9 cellular contexts compared by ENCODE assay signal in genomic region chrX:129876734-129877395, GRCh38. TPM values are rescaled to one million over a fixed set of nuclear protein-coding genes. Genes with fewer than 3 reads are reported as not detected.
DNase-seq lines count a peak whose midpoint lies in the region; ATAC-seq, FAIRE-seq and TF ChIP-seq lines count a peak whose summit lies in the region.
"Had no signal": no experiment of that assay in that cellular context is flagged by ENCODE, and none has a peak within 500 bp of the region (broad histone marks: within the 10 kb centered on the region; RNA-seq: fewer than 3 reads in every experiment).

No MANE protein-coding gene starts in this region.

- H3K4me3 Mint-ChIP-seq in Caco-2 (ENCODE audit: unreplicated experiment) = no peak overlapping the region

- no peaks in the 10 kb centered on the region for H3K36me3 Mint-ChIP-seq in Caco-2 (ENCODE audit: insufficient read depth, unreplicated experiment)

- 60% methylated on average over 5 of the region's 5 CpGs for WGBS in HUES64

- H3K4me3 ChIP-seq in Caco-2 (ENCODE audit: low read depth, low read length) = no peak overlapping the region
- H3K4me3 ChIP-seq in HUES64 (ENCODE audit: low read length) = no peak overlapping the region
- H3K4me3 ChIP-seq: upper lobe of left lung had no signal

- intact Hi-C loops in Caco-2 (cut with micrococcal nuclease; ENCODE audit: unreplicated experiment) = no loop called here

- peak; percentile 19 to 29 for DNase-seq in Caco-2
- DNase-seq in SHP77 (lab: John Stamatoyannopoulos, UW) = peak; percentile 62 to 66
- DNase-seq in iPS DF 19.7 (ENCODE audit: low read depth, low spot score) = peak; percentile 33
- DNase-seq in frontal cortex (ENCODE audit: low spot score in 2 of 2) = no peak
- DNase-seq in OCI-M1 (lab: John Stamatoyannopoulos, UW) = no peak

- H3K9ac ChIP-seq in HUES64 (ENCODE audit: low read depth, low read length) = peak overlapping the region; percentile 36; the same call in 1 of the 2 replicates

- CTCF ChIA-PET in Caco-2 (lab: Charles Lee) = interaction anchor here (0.7 to 0.8 kb wide), 2 partner anchors 30 to 70 kb away, joined by 3 read pairs; no protein-coding TSS in a partner anchor

- ATAC-seq in GM18511 (IDR thresholded peaks at IDR 0.05; ENCODE audit: unreplicated experiment) (no peak), GM18870 (IDR thresholded peaks at IDR 0.05; ENCODE audit: unreplicated experiment) (no peak)

- H3K27me3 Mint-ChIP-seq in Caco-2 (ENCODE audit: insufficient read depth, unreplicated experiment) = no peaks in the 10 kb centered on the region

- BruUV-seq in Caco-2 (replicated peaks; lab: Mats Ljungman, UMichigan) = no TSS peak

- no peaks in the 10 kb centered on the region for H3K36me3 ChIP-seq in Caco-2 (ENCODE audit: control insufficient read depth, insufficient read depth, low read length)
- H3K36me3 ChIP-seq in HUES64 (ENCODE audit: insufficient read depth, low read length) = no peaks in the 10 kb centered on the region
- H3K36me3 ChIP-seq: upper lobe of left lung had no signal

- POLR2A ChIA-PET in Caco-2 (lab: Charles Lee) = no interaction called here

- H3K9me3 Mint-ChIP-seq in Caco-2 (ENCODE audit: unreplicated experiment) = no peaks in the 10 kb centered on the region

- no peak for FAIRE-seq in frontal cortex (lab: Jason Lieb, UNC)

- H3K27ac Mint-ChIP-seq in Caco-2 (ENCODE audit: unreplicated experiment) = peak overlapping the region; percentile 59

- H3K4me1 ChIP-seq in Caco-2 (peaks cover 10% of the 10 kb centered on the region), HUES64 (ENCODE audit: insufficient read depth, low read length) (no peaks in the 10 kb centered on the region)
- H3K4me1 ChIP-seq: upper lobe of left lung had no signal

- no peaks in the 10 kb centered on the region for H3K27me3 ChIP-seq in Caco-2 (replicated peaks; ENCODE audit: control insufficient read depth, insufficient read depth, low read length)
- no peaks in the 10 kb centered on the region for H3K27me3 ChIP-seq in HUES64 (ENCODE audit: insufficient read depth, low read length)
- H3K27me3 ChIP-seq: upper lobe of left lung had no signal

- H3K9me3 ChIP-seq in Caco-2 (no peaks in the 10 kb centered on the region), HUES64 (ENCODE audit: insufficient read depth, low read depth, low read length) (no peaks in the 10 kb centered on the region)
- H3K9me3 ChIP-seq: upper lobe of left lung had no signal

- no peak for TF ChIP-seq CTCF in Caco-2 (IDR thresholded peaks at IDR 0.05; ENCODE audit: insufficient read depth in 1 of 2, low read depth in 1 of 2, low read length in 1 of 2, severe bottlenecking in 1 of 2, unreplicated experiment in 1 of 2)

- peak overlapping the region; percentile 75; the same call in 1 of the 2 replicates for H3K27ac ChIP-seq in HUES64 (ENCODE audit: low read depth, low read length)

- H3K4me1 Mint-ChIP-seq in Caco-2 (ENCODE audit: low read depth, unreplicated experiment) = peaks cover 6% of the 10 kb centered on the region

RNA-seq across cellular contexts. Expression of gene UTP14A, which starts 29.1 kb away (rescaled TPM):
- total RNA-seq in Caco-2 (2022) (24.5 and 24.6 TPM in 2 replicates), frontal cortex (11.0 TPM)
- polyA plus RNA-seq in HUES64 (2013, experiment 1 of 2) = 24.5 TPM
- 18.1 TPM for polyA plus RNA-seq in HUES64 (2013, experiment 2 of 2)

RNA-seq across cellular contexts. Expression of gene ZDHHC9, which starts 33.2 kb away (rescaled TPM):
- total RNA-seq in Caco-2 (2022) (41.0 and 41.2 TPM in 2 replicates), frontal cortex (19.6 TPM)
- 22.8 TPM for polyA plus RNA-seq in HUES64 (2013, experiment 1 of 2)
- polyA plus RNA-seq in HUES64 (2013, experiment 2 of 2) = 26.9 TPM

Comparison
In these comparisons a context has a peak if more than half of its experiments do, and no peak if none do; other contexts are left out.
1. DNase-seq: peak in Caco-2 (2 of 2), SHP77 (2 of 2) and iPS DF 19.7 (single experiment); none in frontal cortex (0 of 2) and OCI-M1 (single experiment).